Comparison of ENCODE assay signal across 20 cellular contexts in genomic region chr12:124658302-124658701, GRCh38.
A peak's percentile ranks its signal among the peaks of the same experiment; 100 is the strongest.
DNase-seq lines count a peak whose midpoint lies in the region; ATAC-seq, FAIRE-seq and TF ChIP-seq lines count a peak whose summit lies in the region.
"Had no signal": no experiment of that assay in that cellular context is flagged by ENCODE, and none has a peak within 500 bp of the region (broad histone marks: within the 10 kb centered on the region; RNA-seq: fewer than 3 reads in every experiment).

No MANE protein-coding gene starts in this region.

- H2BK15ac ChIP-seq in H1 (ENCODE audit: low read length) = no peak overlapping the region

- no peak overlapping the region for H3K23ac ChIP-seq in H1 (ENCODE audit: insufficient read length)

- no peak overlapping the region for H4K5ac ChIP-seq in H1 (ENCODE audit: insufficient read length, low read depth, low read length)

- H3K4me2 ChIP-seq in K562 (ENCODE audit: insufficient read depth, low read length) = no peak overlapping the region
- no peak overlapping the region for H3K4me2 ChIP-seq in H1 (ENCODE audit: insufficient read depth in 1 of 2, low read depth in 2 of 2, low read length in 2 of 2)
- H3K4me2 ChIP-seq: BLaER1, GM23338 had no signal

- BruUV-seq in K562 (replicated peaks; lab: Mats Ljungman, UMichigan) = no TSS peak

- H3K27me3 ChIP-seq in K562 (ENCODE audit: control insufficient read depth in 2 of 2, insufficient read depth in 2 of 2, low read length in 2 of 2) = peaks cover 17 to 40% of the 10 kb centered on the region in 2 experiments; a peak in 4 of 5 replicates
- no peaks in the 10 kb centered on the region for H3K27me3 ChIP-seq in H1 (replicated peaks in 1 of 4; ENCODE audit: control insufficient read depth in 3 of 4, extremely low read depth in 1 of 4, insufficient read depth in 3 of 4, low read length in 3 of 4)

- H3K36me3 Mint-ChIP-seq in nephron (ENCODE audit: low read depth) = peaks cover 6% of the 10 kb centered on the region
- H3K36me3 Mint-ChIP-seq: CD4-positive, CD25-positive, alpha-beta regulatory T cell; CD8-positive, alpha-beta T cell had no signal

- H3K23me2 ChIP-seq in H1 (ENCODE audit: low read depth, low read length) = no peaks in the 10 kb centered on the region

- H3K4me3 Mint-ChIP-seq in nephron = no peak overlapping the region
- H3K4me3 Mint-ChIP-seq: B cell; CD8-positive, alpha-beta T cell; GM23338 had no signal

- TF ChIP-seq RAD21 in K562 (CRISPR knock-in tag; conservative IDR thresholded peaks at IDR 0.05 in 1 of 2, IDR thresholded peaks at IDR 0.05 in 1 of 2) (no peak), H1 (IDR thresholded peaks at IDR 0.05 in 1 of 2, conservative IDR thresholded peaks at IDR 0.05 in 1 of 2; ENCODE audit: low read depth in 2 of 2, low read length in 2 of 2) (no peak)

- TF ChIP-seq POLR2A in K562 (conservative IDR thresholded peaks at IDR 0.05) (no peak), H1 (IDR thresholded peaks at IDR 0.05; ENCODE audit: control extremely low read depth in 1 of 2, low read depth in 2 of 2, low read length in 2 of 2) (no peak)

- H3K79me2 ChIP-seq in K562 (ENCODE audit: control insufficient read depth, insufficient read depth, low read length) (no peaks in the 10 kb centered on the region), H1 (ENCODE audit: control insufficient read depth in 1 of 2, insufficient read depth in 2 of 2, low read length in 2 of 2) (no peaks in the 10 kb centered on the region)

- H4K20me1 ChIP-seq in K562 (replicated peaks; ENCODE audit: control insufficient read depth, insufficient read depth, low read length) (no peaks in the 10 kb centered on the region; the same call in 1 of the 2 replicates), H1 (replicated peaks in 1 of 2; ENCODE audit: control insufficient read depth in 1 of 2, insufficient read depth in 2 of 2, low read length in 2 of 2) (no peaks in the 10 kb centered on the region)
- H4K20me1 ChIP-seq: BLaER1 had no signal

- H3K79me1 ChIP-seq in H1 (ENCODE audit: low read depth, low read length) = no peaks in the 10 kb centered on the region

- FAIRE-seq in K562 (lab: Jason Lieb, UNC) = no peak
- FAIRE-seq in H1 (lab: Jason Lieb, UNC) = no peak
- FAIRE-seq: GM12878, GM19239, H54 had no signal

- H3K4ac ChIP-seq in H1 (replicated peaks; ENCODE audit: insufficient read length, low read depth, low read length) = no peak overlapping the region

- peaks cover 3% of the 10 kb centered on the region for H3K9me3 Mint-ChIP-seq in nephron
- H3K9me3 Mint-ChIP-seq: CD8-positive, alpha-beta T cell; GM23338 had no signal

- H3K36me3 ChIP-seq in K562 (ENCODE audit: control insufficient read depth, insufficient read depth, low read length) (no peaks in the 10 kb centered on the region), H1 (ENCODE audit: control insufficient read depth in 2 of 4, insufficient read depth in 4 of 4, low read length in 3 of 4) (no peaks in the 10 kb centered on the region)
- H3K36me3 ChIP-seq: BLaER1, HAP-1 had no signal

- DNase-seq in K562 (ENCODE audit: extremely low read depth in 1 of 4, low spot score in 3 of 4) (no peak), H1 (ENCODE audit: low read depth in 1 of 2, low spot score in 2 of 2) (no peak), AG08396 (ENCODE audit: low spot score) (no peak), NCI-H345 (lab: John Stamatoyannopoulos, UW) (no peak)
- DNase-seq: Caco-2; CD4-positive, CD25-positive, alpha-beta regulatory T cell; CD8-positive, alpha-beta T cell; DMS153; DND-41; GDM1 had no signal

- TF ChIP-seq EP300 in K562 (IDR thresholded peaks at IDR 0.05; ENCODE audit: low read length) = no peak
- no peak for TF ChIP-seq EP300 in H1 (IDR thresholded peaks at IDR 0.05; ENCODE audit: borderline replicate concordance in 1 of 2, low read depth in 2 of 2, low read length in 2 of 2)

- H2AFZ ChIP-seq in K562 (ENCODE audit: low read depth, low read length) = no peak overlapping the region
- no peak overlapping the region for H2AFZ ChIP-seq in H1 (ENCODE audit: low read length)
- H2AFZ ChIP-seq: GM23338 had no signal

- H3K18ac ChIP-seq in H1 (ENCODE audit: extremely low read depth, low read length) = no peak overlapping the region

- peak overlapping the region in 2 of 3 experiments; percentile 59 to 88 for H3K27ac Mint-ChIP-seq in nephron
- H3K27ac Mint-ChIP-seq: B cell; CD4-positive, CD25-positive, alpha-beta regulatory T cell; CD8-positive, alpha-beta T cell; GM23338 had no signal

- CTCF ChIA-PET in K562 (lab: Yijun Ruan, JAX; ENCODE audit: low intra/inter-chr PET ratio) = no interaction called here
- CTCF ChIA-PET in H1 (lab: Charles Lee; ENCODE audit: partially characterized antibody) = interaction anchor here (1.1 to 1.4 kb wide), 3 partner anchors 9 to 212 kb away, joined by 3 to 5 read pairs (median 3); no protein-coding TSS in a partner anchor

- POLR2A ChIA-PET in K562 (lab: Yijun Ruan, JAX) (no interaction called here), H1 (lab: Charles Lee; ENCODE audit: partially characterized antibody) (no interaction called here)

- peaks cover 48% of the 10 kb centered on the region for H3K4me1 Mint-ChIP-seq in nephron
- H3K4me1 Mint-ChIP-seq: B cell had no signal

- peaks cover 5 to 19% of the 10 kb centered on the region in 2 experiments; a peak in 3 of 5 replicates for H3K4me1 ChIP-seq in K562 (replicated peaks in 1 of 2; ENCODE audit: control insufficient read depth in 2 of 2, insufficient read depth in 2 of 2, low read length in 2 of 2)
- peaks cover 4 to 18% (median 6%) of the 10 kb centered on the region in 4 experiments for H3K4me1 ChIP-seq in H1 (replicated peaks in 1 of 4; ENCODE audit: control insufficient read depth in 3 of 4, insufficient read depth in 4 of 4, low read length in 3 of 4)
- H3K4me1 ChIP-seq: Caco-2 had no signal

- in situ Hi-C loops in K562 (cut with MboI) = no loop called here

- H3K9me3 ChIP-seq in K562 (replicated peaks; ENCODE audit: control insufficient read depth, insufficient read depth, low read depth, low read length) (no peaks in the 10 kb centered on the region), H1 (ENCODE audit: insufficient read depth in 2 of 2, low read depth in 1 of 2, low read length in 1 of 2) (no peaks in the 10 kb centered on the region)
- H3K9me3 ChIP-seq: BLaER1, Caco-2, HAP-1 had no signal

- H3K4me3 ChIP-seq in K562 (no peak overlapping the region), H1 (ENCODE audit: extremely low read depth in 1 of 4, insufficient read depth in 2 of 4, low read depth in 3 of 4, low read length in 4 of 4) (no peak overlapping the region)
- H3K4me3 ChIP-seq: BLaER1, GM12878, GM23338, HAP-1 had no signal

- no peak overlapping the region; the same call in 1 of the 2 replicates for H2AK5ac ChIP-seq in H1 (ENCODE audit: low read depth, low read length)

- no peaks in the 10 kb centered on the region for H3K9me1 ChIP-seq in K562 (ENCODE audit: control insufficient read depth, insufficient read depth, low read length)

- no peak overlapping the region for H3K14ac ChIP-seq in H1 (ENCODE audit: insufficient read length)

- 0 out of 2 replicates have a peak overlapping the region, but pooled peaks have one; percentile 21 for H2BK12ac ChIP-seq in H1 (ENCODE audit: low read depth, low read length)

- no peak overlapping the region for H2BK20ac ChIP-seq in H1 (ENCODE audit: low read length)

- no peak overlapping the region for H2BK120ac ChIP-seq in H1 (replicated peaks; ENCODE audit: low read depth, low read length)

- H4K91ac ChIP-seq in H1 (replicated peaks; ENCODE audit: insufficient read length, low read length) = no peak overlapping the region

- ATAC-seq in K562 (no peak), GM21528 (IDR thresholded peaks at IDR 0.05; ENCODE audit: low FRiP score, unreplicated experiment) (no peak)
- ATAC-seq: CD8-positive, alpha-beta T cell; GM12878; GM23338 had no signal

- no peak overlapping the region for H3K56ac ChIP-seq in H1 (replicated peaks; ENCODE audit: insufficient read length, low read depth, low read length)

- WGBS in K562 (ENCODE audit: insufficient coverage, low coverage, missing lambda C conversion rate) = 0% methylated on average over 4 of the region's 4 CpGs
- 87% methylated on average over 4 of the region's 4 CpGs; no CpG with 5 or more reads in 1 of the 2 experiments for WGBS in H1 (ENCODE audit: extremely low coverage in 1 of 2, insufficient coverage in 1 of 2, insufficient read length in 1 of 2, insufficient replicate concordance in 2 of 2, low coverage in 1 of 2, low lambda C conversion rate in 2 of 2, missing lambda C conversion rate in 1 of 2), 2 experiments

- no peak overlapping the region for H3K27ac ChIP-seq in K562 (ENCODE audit: extremely low read depth, low read depth, low read length)
- H3K27ac ChIP-seq in H1 (ENCODE audit: low read depth, low read length) = no peak overlapping the region
- H3K27ac ChIP-seq: BLaER1, C4-2B had no signal

- H3K9ac ChIP-seq in K562 (ENCODE audit: insufficient read depth in 1 of 2, low read depth in 2 of 2, low read length in 2 of 2) (no peak overlapping the region), H1 (replicated peaks in 1 of 4; ENCODE audit: extremely low read depth in 1 of 4, low read depth in 3 of 4, low read length in 3 of 4) (no peak overlapping the region)
- H3K9ac ChIP-seq: BLaER1 had no signal

- no peak overlapping the region for H2BK5ac ChIP-seq in H1 (ENCODE audit: low read depth, low read length)

- no peak overlapping the region for H4K8ac ChIP-seq in H1 (ENCODE audit: extremely low read depth, insufficient read depth, low read length)

- H3K27me3 Mint-ChIP-seq in nephron (ENCODE audit: low read depth) = peaks cover 31% of the 10 kb centered on the region

- TF ChIP-seq CTCF in K562 (IDR thresholded peaks at IDR 0.05 in 2 of 3, conservative IDR thresholded peaks at IDR 0.05 in 1 of 3; ENCODE audit: insufficient read depth in 2 of 3, low read depth in 1 of 3, low read length in 3 of 3) (no peak), H1 (IDR thresholded peaks at IDR 0.05; ENCODE audit: control extremely low read depth in 1 of 3, insufficient read depth in 1 of 3, low read depth in 1 of 3, low read length in 3 of 3) (no peak), nephron (IDR thresholded peaks at IDR 0.05; ENCODE audit: unreplicated experiment in 3 of 3) (no peak)

- intact Hi-C loops in K562 (cut with micrococcal nuclease) = no loop called here

TF ChIP-seq in H1, 55 proteins besides CTCF, POLR2A, EP300 and RAD21:
- no peak for TF ChIP-seq MAFK (IDR thresholded peaks at IDR 0.05; ENCODE audit: low read depth, low read length)
- TF ChIP-seq EZH2 (IDR thresholded peaks at IDR 0.05; ENCODE audit: low read depth, low read length, severe bottlenecking) = no peak
- TF ChIP-seq KDM4A (IDR thresholded peaks at IDR 0.05; ENCODE audit: low read depth, low read length, severe bottlenecking) = no peak
- no peak for TF ChIP-seq SP1 (IDR thresholded peaks at IDR 0.05; ENCODE audit: low read depth, low read length)
